1 cellular context compared by ENCODE assay signal in the genomic region with DNA sequence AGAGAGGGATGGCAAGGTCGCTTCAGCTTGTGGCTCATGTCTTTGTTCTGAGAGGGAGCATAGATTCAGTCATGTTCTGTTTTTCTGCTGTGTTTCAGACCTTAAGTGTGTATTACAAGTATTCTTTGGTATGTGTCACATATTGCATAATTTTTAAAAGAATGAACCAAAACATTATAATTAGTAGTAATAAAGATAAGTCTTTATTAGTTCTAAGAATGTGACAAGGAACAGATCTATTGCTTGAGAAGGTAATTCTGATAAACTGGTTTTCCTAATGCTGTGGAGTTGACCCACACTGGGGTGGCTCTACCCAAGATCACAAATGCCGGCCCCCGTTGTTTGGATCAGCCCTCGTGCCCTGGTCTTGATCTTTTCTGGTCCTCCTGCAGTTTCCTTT.
TF ChIP-seq lines count a peak whose summit lies in the region.

No MANE protein-coding gene starts in this region.

TF ChIP-seq in SK-N-SH treated with all-trans-retinoic acid at 6 μM for 48 hours, 23 proteins besides CTCF, POLR2A, EP300 and RAD21 (continued from another document):
- TF ChIP-seq, protein P1, sequence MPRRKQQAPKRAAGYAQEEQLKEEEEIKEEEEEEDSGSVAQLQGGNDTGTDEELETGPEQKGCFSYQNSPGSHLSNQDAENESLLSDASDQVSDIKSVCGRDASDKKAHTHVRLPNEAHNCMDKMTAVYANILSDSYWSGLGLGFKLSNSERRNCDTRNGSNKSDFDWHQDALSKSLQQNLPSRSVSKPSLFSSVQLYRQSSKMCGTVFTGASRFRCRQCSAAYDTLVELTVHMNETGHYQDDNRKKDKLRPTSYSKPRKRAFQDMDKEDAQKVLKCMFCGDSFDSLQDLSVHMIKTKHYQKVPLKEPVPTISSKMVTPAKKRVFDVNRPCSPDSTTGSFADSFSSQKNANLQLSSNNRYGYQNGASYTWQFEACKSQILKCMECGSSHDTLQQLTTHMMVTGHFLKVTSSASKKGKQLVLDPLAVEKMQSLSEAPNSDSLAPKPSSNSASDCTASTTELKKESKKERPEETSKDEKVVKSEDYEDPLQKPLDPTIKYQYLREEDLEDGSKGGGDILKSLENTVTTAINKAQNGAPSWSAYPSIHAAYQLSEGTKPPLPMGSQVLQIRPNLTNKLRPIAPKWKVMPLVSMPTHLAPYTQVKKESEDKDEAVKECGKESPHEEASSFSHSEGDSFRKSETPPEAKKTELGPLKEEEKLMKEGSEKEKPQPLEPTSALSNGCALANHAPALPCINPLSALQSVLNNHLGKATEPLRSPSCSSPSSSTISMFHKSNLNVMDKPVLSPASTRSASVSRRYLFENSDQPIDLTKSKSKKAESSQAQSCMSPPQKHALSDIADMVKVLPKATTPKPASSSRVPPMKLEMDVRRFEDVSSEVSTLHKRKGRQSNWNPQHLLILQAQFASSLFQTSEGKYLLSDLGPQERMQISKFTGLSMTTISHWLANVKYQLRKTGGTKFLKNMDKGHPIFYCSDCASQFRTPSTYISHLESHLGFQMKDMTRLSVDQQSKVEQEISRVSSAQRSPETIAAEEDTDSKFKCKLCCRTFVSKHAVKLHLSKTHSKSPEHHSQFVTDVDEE (CRISPR knock-in tag; IDR thresholded peaks at IDR 0.05) = no peak
- TF ChIP-seq ZFP30 (CRISPR knock-in tag; IDR thresholded peaks at IDR 0.05) = no peak
- no peak for TF ChIP-seq ZC3H10 (CRISPR knock-in tag; IDR thresholded peaks at IDR 0.05)
- TF ChIP-seq, protein P2, sequence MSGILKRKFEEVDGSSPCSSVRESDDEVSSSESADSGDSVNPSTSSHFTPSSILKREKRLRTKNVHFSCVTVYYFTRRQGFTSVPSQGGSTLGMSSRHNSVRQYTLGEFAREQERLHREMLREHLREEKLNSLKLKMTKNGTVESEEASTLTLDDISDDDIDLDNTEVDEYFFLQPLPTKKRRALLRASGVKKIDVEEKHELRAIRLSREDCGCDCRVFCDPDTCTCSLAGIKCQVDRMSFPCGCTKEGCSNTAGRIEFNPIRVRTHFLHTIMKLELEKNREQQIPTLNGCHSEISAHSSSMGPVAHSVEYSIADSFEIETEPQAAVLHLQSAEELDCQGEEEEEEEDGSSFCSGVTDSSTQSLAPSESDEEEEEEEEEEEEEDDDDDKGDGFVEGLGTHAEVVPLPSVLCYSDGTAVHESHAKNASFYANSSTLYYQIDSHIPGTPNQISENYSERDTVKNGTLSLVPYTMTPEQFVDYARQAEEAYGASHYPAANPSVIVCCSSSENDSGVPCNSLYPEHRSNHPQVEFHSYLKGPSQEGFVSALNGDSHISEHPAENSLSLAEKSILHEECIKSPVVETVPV (CRISPR knock-in tag; IDR thresholded peaks at IDR 0.05) = no peak
